27 cellular contexts compared by ENCODE assay signal in the genomic region with DNA sequence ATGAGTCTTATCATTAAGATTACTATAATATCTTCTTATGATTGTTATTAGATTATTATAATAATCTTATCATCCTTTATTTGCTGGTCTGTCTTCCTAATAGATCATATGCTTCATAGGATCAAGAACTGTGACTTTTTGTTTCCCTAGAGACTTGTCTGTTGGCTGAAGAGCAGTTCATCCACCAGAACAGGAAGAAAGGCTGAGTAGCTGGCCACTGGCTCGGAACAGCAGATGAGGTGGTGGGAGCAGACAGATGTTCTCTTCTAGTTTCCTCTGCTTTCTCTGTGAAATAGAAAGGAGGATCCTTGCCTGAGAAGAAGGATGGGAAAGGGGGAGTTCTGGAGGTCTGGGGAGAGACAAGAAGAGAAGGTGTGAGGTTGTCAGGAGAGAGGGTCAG.
"Had no signal": no experiment of that assay in that cellular context is flagged by ENCODE, and none has a peak within 500 bp of the region (broad histone marks: within the 10 kb centered on the region; RNA-seq: fewer than 3 reads in every experiment).

No MANE protein-coding gene starts in this region.

- H3K36me3 Mint-ChIP-seq: activated CD4-positive, alpha-beta memory T cell treated with anti-CD3 and anti-CD28 coated beads for 36 hours had no signal

- H3K27ac ChIP-seq: breast epithelium, epithelial cell of prostate, esophagus squamous epithelium, hepatocyte, ovary, skin epidermis, tibial nerve, VCaP had no signal

- H3K4me2 ChIP-seq: hepatocyte had no signal

- H3K4me1 ChIP-seq: breast epithelium, esophagus squamous epithelium, tibial nerve had no signal

- H3K4me3 Mint-ChIP-seq: activated CD4-positive, alpha-beta memory T cell treated with anti-CD3 and anti-CD28 coated beads for 36 hours; activated T-cell treated with anti-CD3 and anti-CD28 coated beads, Interleukin-2, amount 50 U/mL, for 24 hours; T-helper 1 cell treated with Interleukin-12 subunit alpha and Interleukin-12 subunit beta and Interleukin-4 antibody, amounts not matched to agents 30 μg/mL and 1 μg/mL, for 36 hours had no signal

- ATAC-seq: activated CD4-positive, CD25-positive, alpha-beta regulatory T cell treated with anti-CD3 and anti-CD28 coated beads, Interleukin-2, amount 50 U/mL, for 24 hours; left cardiac atrium; left ventricle myocardium superior; sciatic nerve had no signal

- H3K27me3 ChIP-seq: breast epithelium, esophagus squamous epithelium, hepatocyte, ovary, tibial nerve had no signal

- H3K9me3 Mint-ChIP-seq: activated CD4-positive, alpha-beta memory T cell treated with anti-CD3 and anti-CD28 coated beads for 36 hours; activated T-cell treated with anti-CD3 and anti-CD28 coated beads, Interleukin-2, amount 50 U/mL, for 24 hours; T-helper 1 cell treated with Interleukin-12 subunit alpha and Interleukin-12 subunit beta and Interleukin-4 antibody, amounts not matched to agents 30 μg/mL and 1 μg/mL, for 36 hours had no signal

- H3K4me3 ChIP-seq: breast epithelium, esophagus squamous epithelium, hepatocyte, ovary, skin epidermis, tibial nerve had no signal

- H3K27ac Mint-ChIP-seq: activated CD4-positive, alpha-beta memory T cell treated with anti-CD3 and anti-CD28 coated beads for 36 hours; activated T-cell treated with anti-CD3 and anti-CD28 coated beads, Interleukin-2, amount 50 U/mL, for 24 hours; progenitor cell of endocrine pancreas; T-helper 1 cell treated with Interleukin-12 subunit alpha and Interleukin-12 subunit beta and Interleukin-4 antibody, amounts not matched to agents 30 μg/mL and 1 μg/mL, for 36 hours had no signal

- H3K27me3 Mint-ChIP-seq: activated CD4-positive, alpha-beta memory T cell treated with anti-CD3 and anti-CD28 coated beads for 36 hours; activated T-cell treated with anti-CD3 and anti-CD28 coated beads, Interleukin-2, amount 50 U/mL, for 24 hours had no signal

- H3K36me3 ChIP-seq: breast epithelium, esophagus squamous epithelium, ovary, tibial nerve had no signal

- H3K9me3 ChIP-seq: breast epithelium, esophagus squamous epithelium, ovary, tibial nerve had no signal

- DNase-seq: activated CD4-positive, alpha-beta memory T cell treated with anti-CD3 and anti-CD28 coated beads for 36 hours; activated CD4-positive, alpha-beta T cell treated with anti-CD3 and anti-CD28 coated beads for 48 hours; activated CD8-positive, alpha-beta memory T cell treated with anti-CD3 and anti-CD28 coated beads, Interleukin-2, amount 50 U/mL, for 4 hours; activated gamma-delta T cell; activated naive CD4-positive, alpha-beta T cell treated with anti-CD3 and anti-CD28 coated beads, Interleukin-2, amount 50 U/mL, for 16 hours; activated T-cell treated with anti-CD3 and anti-CD28 coated beads, Interleukin-2, amount 50 U/mL, for 24 hours; central memory CD4-positive, alpha-beta T cell; esophagus squamous epithelium; left cardiac atrium; left ventricle myocardium superior; ovary; retina; stimulated activated CD4-positive, alpha-beta T cell treated with anti-CD3 and anti-CD28 coated beads, Interleukin-12 subunit alpha, Interleukin-12 subunit beta, amount 100 ng/mL, for 4 hours; stimulated activated CD4-positive, alpha-beta T cell treated with anti-CD3 and anti-CD28 coated beads, Interleukin-4, amount 100 ng/mL, for 4 hours; stimulated activated CD8-positive, alpha-beta memory T cell treated with anti-CD3 and anti-CD28 coated beads, Interleukin-4, amount 100 ng/mL, for 48 hours; stimulated activated naive CD4-positive, alpha-beta T cell; T-helper 9 cell had no signal
